In the genomic region with DNA sequence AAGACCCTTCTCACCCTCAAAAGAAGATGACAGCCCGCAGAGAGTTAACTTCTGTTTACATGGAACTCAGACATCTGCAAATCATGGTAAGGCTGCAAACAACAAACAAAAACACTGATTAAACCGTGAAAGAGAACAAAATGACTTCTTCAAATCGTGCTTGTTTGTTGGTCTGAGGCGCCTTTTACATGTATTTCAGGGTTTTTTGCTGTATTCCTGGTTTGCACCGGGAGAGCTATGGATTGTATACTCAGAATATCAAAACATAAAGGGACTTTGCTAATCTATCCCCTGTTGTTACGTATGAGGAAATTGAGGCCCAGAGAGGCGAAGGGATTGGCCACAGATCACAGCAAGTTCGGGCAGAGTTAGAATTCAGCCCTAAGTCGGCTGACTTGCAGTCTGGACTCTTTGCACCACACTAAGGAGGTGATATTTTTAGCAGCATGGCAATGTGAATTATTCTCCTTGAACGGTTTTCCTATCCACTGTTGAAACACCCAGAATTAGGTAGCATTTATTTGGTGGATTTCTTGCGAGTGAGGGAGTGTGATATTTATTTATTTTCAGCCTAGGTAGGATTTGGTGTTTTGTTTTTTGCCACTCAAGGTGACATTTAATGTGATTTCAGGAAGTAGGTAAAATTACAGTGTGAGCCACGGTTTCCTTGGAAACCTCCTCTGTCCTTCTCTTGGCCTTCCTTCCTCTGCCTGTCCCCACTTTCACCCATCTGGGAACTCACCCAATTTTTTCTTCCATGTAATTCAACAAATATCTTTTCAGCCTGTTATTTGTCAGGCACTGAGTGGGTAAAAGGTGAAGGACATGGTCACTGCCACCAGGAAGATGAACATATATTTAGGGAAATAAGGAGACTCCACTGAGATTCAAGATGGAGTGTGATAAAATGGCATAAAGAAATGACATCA, we compare ENCODE assay signal across 8 cellular contexts. TPM values are rescaled to one million over a fixed set of nuclear protein-coding genes. Genes with fewer than 3 reads are reported as not detected.
DNase-seq lines count a peak whose midpoint lies in the region; ATAC-seq, FAIRE-seq and TF ChIP-seq lines count a peak whose summit lies in the region.

No MANE protein-coding gene starts in this region.

- peaks cover 21% of the 10 kb centered on the region for H3K79me2 ChIP-seq in HepG2 (ENCODE audit: insufficient read depth, low read length)

- CTCF ChIA-PET in A673 (lab: Charles Lee) = no interaction called here
- CTCF ChIA-PET in HepG2 (lab: Yijun Ruan, JAX; ENCODE audit: low intra/inter-chr PET ratio, low total read pairs) = no interaction called here

- TSS peak; percentile 18 for BruUV-seq in A673 (replicated peaks; lab: Mats Ljungman, UMichigan)
- TSS peak; percentile 72 for BruUV-seq in HepG2 (replicated peaks; lab: Mats Ljungman, UMichigan)

- DNase-seq in A673 (ENCODE audit: low spot score) (peak; percentile 14), RKO (ENCODE audit: low spot score) (peak; percentile 66), cerebellum (ENCODE audit: low spot score) (peak; percentile 15), HepG2 (ENCODE audit: low spot score) (no peak)

- in situ Hi-C loops in HepG2 (cut with HindIII; ENCODE audit: extremely low pct_ligation_motif_present, low pct_unique_long_range_greater_than_20kb) = no loop called here

- peak overlapping the region; percentile 77 for H3K9ac ChIP-seq in HepG2 (ENCODE audit: insufficient read depth, low read depth, low read length)

- H3K4me2 ChIP-seq in HepG2 (ENCODE audit: low read depth, low read length) = peak overlapping the region; percentile 100

- H3K27ac ChIP-seq in A673 (ENCODE audit: low read depth, low read length, poor library complexity, severe bottlenecking) (peak overlapping the region; percentile 78), HepG2 (ENCODE audit: extremely low read length, insufficient read depth, low read length) (peak overlapping the region; percentile 65), temporal lobe (ENCODE audit: low read depth, low read length) (peak overlapping the region; percentile 85)

- peak; percentile 36 for FAIRE-seq in HepG2 (lab: Jason Lieb, UNC)

- H3K4me3 ChIP-seq in A673 (ENCODE audit: low read depth, low read length, poor library complexity, severe bottlenecking) (peak overlapping the region; percentile 78), GM12875 (ENCODE audit: low read depth, low read length) (peak overlapping the region; percentile 78), HepG2 (replicated peaks in 1 of 3; ENCODE audit: insufficient read depth in 1 of 3, low read depth in 2 of 3, low read length in 3 of 3) (peak overlapping the region; percentile 70 to 92 (median 88))

- WGBS in HepG2 (ENCODE audit: low lambda C conversion rate) = 3% methylated on average over 12 of the region's 12 CpGs

- 0 out of 2 replicates have a peak, but pooled peaks cover 3% of the 10 kb centered on the region for H4K20me1 ChIP-seq in HepG2 (ENCODE audit: insufficient read depth, low read length)

- H3K27me3 ChIP-seq in A673 (replicated peaks; ENCODE audit: insufficient read depth, low read depth, low read length, poor library complexity) (no peaks in the 10 kb centered on the region), HepG2 (ENCODE audit: control insufficient read depth in 1 of 2, insufficient read depth in 2 of 2, low read length in 2 of 2) (no peaks in the 10 kb centered on the region; a peak in 1 of 5 replicates)

- no peak for TF ChIP-seq EP300 in HepG2 (IDR thresholded peaks at IDR 0.05; ENCODE audit: low read depth in 2 of 2, low read length in 2 of 2)
- no peak for TF ChIP-seq EP300 in HepG2 (CRISPR knock-in tag; IDR thresholded peaks at IDR 0.05; ENCODE audit: borderline replicate concordance)

- POLR2A ChIA-PET in A673 (lab: Charles Lee; ENCODE audit: low non-redundant PET) = no interaction called here
- POLR2A ChIA-PET in HepG2 (lab: Yijun Ruan, JAX) = no interaction called here

- H3K36me3 ChIP-seq in A673 (ENCODE audit: insufficient read depth, low read length, poor library complexity, severe bottlenecking) = no peaks in the 10 kb centered on the region
- H3K36me3 ChIP-seq in HepG2 (replicated peaks in 1 of 2; ENCODE audit: control insufficient read depth in 1 of 2, insufficient read depth in 2 of 2, low read length in 2 of 2) = no peaks in the 10 kb centered on the region

- no peak for ATAC-seq in HepG2
- ATAC-seq in HG02610 (IDR thresholded peaks at IDR 0.05; ENCODE audit: unreplicated experiment) = no peak
- no peak for ATAC-seq in HG03442 (IDR thresholded peaks at IDR 0.05; ENCODE audit: unreplicated experiment)

- no peak for TF ChIP-seq RAD21 in HepG2 (CRISPR knock-in tag; IDR thresholded peaks at IDR 0.05)

- intact Hi-C loops in A673 (cut with micrococcal nuclease; ENCODE audit: unreplicated experiment) = loop anchor here (5.0 to 10.0 kb wide), 3 partner anchors 65 to 170 kb away; no protein-coding TSS in a partner anchor
- intact Hi-C loops in HepG2 (cut with micrococcal nuclease; ENCODE audit: unreplicated experiment) = loop anchor here (2.0 kb wide), 3 partner anchors 61 to 169 kb away; no protein-coding TSS in a partner anchor

- no peak; a peak in 1 of 4 replicates for TF ChIP-seq POLR2A in HepG2 (IDR thresholded peaks at IDR 0.05; ENCODE audit: insufficient read depth in 1 of 2, low read depth in 2 of 2, low read length in 2 of 2)

- H3K4me1 ChIP-seq in A673 (ENCODE audit: insufficient read depth, low read length, poor library complexity, severe bottlenecking) (peaks cover 10% of the 10 kb centered on the region), HepG2 (ENCODE audit: insufficient read depth, low read length) (peaks cover 51% of the 10 kb centered on the region)

- H3K9me3 ChIP-seq in A673 (ENCODE audit: low read depth, low read length, poor library complexity, severe bottlenecking) = no peaks in the 10 kb centered on the region
- H3K9me3 ChIP-seq in HepG2 (ENCODE audit: low read length) = no peaks in the 10 kb centered on the region

- no peak for TF ChIP-seq CTCF in A673 (conservative IDR thresholded peaks at IDR 0.05; ENCODE audit: low read depth, low read length)
- TF ChIP-seq CTCF in GM12875 (IDR thresholded peaks at IDR 0.05; ENCODE audit: borderline replicate concordance, insufficient read depth, low read depth, low read length) = no peak
- no peak for TF ChIP-seq CTCF in HepG2 (CRISPR knock-in tag; IDR thresholded peaks at IDR 0.05)

- peak overlapping the region; percentile 88 for H2AFZ ChIP-seq in HepG2 (ENCODE audit: low read length)

RNA-seq across cellular contexts. Expression of a gene that starts 1.0 kb away (rescaled TPM):
- total RNA-seq in A673 (2021) (19.7 and 27.3 TPM in 2 replicates), cerebellum (30.8 TPM), HepG2 (2016; rRNA removed; fragmentation: Illumina TruSeq; extraction: Trizol) (14.1 and 22.6 TPM in 2 replicates), temporal lobe (24.6 TPM)
- total RNA-seq in HepG2 (2016; cell fraction: cytosol; rRNA removed; fragmentation: Illumina TruSeq; extraction: Trizol; ENCODE audit: low read depth) = 10.3 and 11.8 TPM in 2 replicates
- total RNA-seq in HepG2 (2016; cell fraction: insoluble cytoplasmic fraction; rRNA removed; fragmentation: Illumina TruSeq; extraction: Trizol) = 15.5 and 20.5 TPM in 2 replicates
- total RNA-seq in HepG2 (2016; cell fraction: membrane; rRNA removed; fragmentation: Illumina TruSeq; extraction: Trizol) = 15.5 and 19.5 TPM in 2 replicates
- total RNA-seq in HepG2 (2016; cell fraction: nucleus; rRNA removed; fragmentation: Illumina TruSeq; extraction: Trizol) = 9.9 and 10.3 TPM in 2 replicates
- 20.5 and 23.2 TPM in 2 replicates for polyA plus RNA-seq in HepG2 (2011; rRNA removed)
- polyA plus RNA-seq in HepG2 (2011; cell fraction: cytosol; rRNA removed) = 18.3 and 22.7 TPM in 2 replicates
- 5.1 and 6.7 TPM in 2 replicates for polyA plus RNA-seq in HepG2 (2011; cell fraction: nucleus; rRNA removed)
- 8.4 and 12.4 TPM in 2 replicates for polyA plus RNA-seq in HepG2 (2012)
- polyA plus RNA-seq in HepG2 (2016; cell fraction: cytosol; fragmentation: Illumina TruSeq; extraction: Trizol; ENCODE audit: low read depth) = 15.0 and 20.7 TPM in 2 replicates
- 30.1 TPM in 2 replicates for polyA plus RNA-seq in HepG2 (2016; cell fraction: insoluble cytoplasmic fraction; fragmentation: Illumina TruSeq; extraction: Trizol; ENCODE audit: low read depth)
- 19.2 and 24.9 TPM in 2 replicates for polyA plus RNA-seq in HepG2 (2016; cell fraction: membrane; fragmentation: Illumina TruSeq; extraction: Trizol; ENCODE audit: low read depth)
- polyA plus RNA-seq in HepG2 (2016; cell fraction: nucleus; fragmentation: Illumina TruSeq; extraction: Trizol; ENCODE audit: insufficient read depth, low read depth) = 12.1 and 13.8 TPM in 2 replicates
- 9.3 and 18.2 TPM in 2 replicates for polyA minus RNA-seq in HepG2 (2011; rRNA and poly(A)+ RNA removed; ENCODE audit: low replicate concordance)
- polyA minus RNA-seq in HepG2 (2011; cell fraction: cytosol; rRNA and poly(A)+ RNA removed) = 4.9 and 6.9 TPM in 2 replicates
- 7.1 and 8.6 TPM in 2 replicates for polyA minus RNA-seq in HepG2 (2011; cell fraction: nucleus; rRNA and poly(A)+ RNA removed)

RNA-seq across cellular contexts. Expression of a gene that starts 4.2 kb away (rescaled TPM):
- total RNA-seq in A673 (2021) (64.1 and 66.5 TPM in 2 replicates), cerebellum (25.0 TPM), HepG2 (2016; rRNA removed; fragmentation: Illumina TruSeq; extraction: Trizol) (29.6 and 30.6 TPM in 2 replicates), temporal lobe (19.7 TPM)
- 8.2 and 10.8 TPM in 2 replicates for total RNA-seq in HepG2 (2016; cell fraction: cytosol; rRNA removed; fragmentation: Illumina TruSeq; extraction: Trizol; ENCODE audit: low read depth)
- total RNA-seq in HepG2 (2016; cell fraction: insoluble cytoplasmic fraction; rRNA removed; fragmentation: Illumina TruSeq; extraction: Trizol) = 25.8 and 30.4 TPM in 2 replicates
- 26.0 and 26.7 TPM in 2 replicates for total RNA-seq in HepG2 (2016; cell fraction: membrane; rRNA removed; fragmentation: Illumina TruSeq; extraction: Trizol)
- total RNA-seq in HepG2 (2016; cell fraction: nucleus; rRNA removed; fragmentation: Illumina TruSeq; extraction: Trizol) = 26.3 and 29.8 TPM in 2 replicates
- polyA plus RNA-seq in HepG2 (2011; rRNA removed) = 62.0 and 62.7 TPM in 2 replicates
- polyA plus RNA-seq in HepG2 (2011; cell fraction: cytosol; rRNA removed) = 37.7 and 44.7 TPM in 2 replicates
- polyA plus RNA-seq in HepG2 (2011; cell fraction: nucleus; rRNA removed) = 112 and 113 TPM in 2 replicates
- 38.0 and 40.1 TPM in 2 replicates for polyA plus RNA-seq in HepG2 (2012)
- 16.6 and 22.8 TPM in 2 replicates for polyA plus RNA-seq in HepG2 (2016; cell fraction: cytosol; fragmentation: Illumina TruSeq; extraction: Trizol; ENCODE audit: low read depth)
- polyA plus RNA-seq in HepG2 (2016; cell fraction: insoluble cytoplasmic fraction; fragmentation: Illumina TruSeq; extraction: Trizol; ENCODE audit: low read depth) = 54.5 and 68.8 TPM in 2 replicates
- 39.5 TPM in 2 replicates for polyA plus RNA-seq in HepG2 (2016; cell fraction: membrane; fragmentation: Illumina TruSeq; extraction: Trizol; ENCODE audit: low read depth)
- polyA plus RNA-seq in HepG2 (2016; cell fraction: nucleus; fragmentation: Illumina TruSeq; extraction: Trizol; ENCODE audit: insufficient read depth, low read depth) = 78.7 and 82.0 TPM in 2 replicates
- 28.5 and 45.4 TPM in 2 replicates for polyA minus RNA-seq in HepG2 (2011; rRNA and poly(A)+ RNA removed; ENCODE audit: low replicate concordance)
- 16.2 and 17.6 TPM in 2 replicates for polyA minus RNA-seq in HepG2 (2011; cell fraction: cytosol; rRNA and poly(A)+ RNA removed)
- polyA minus RNA-seq in HepG2 (2011; cell fraction: nucleus; rRNA and poly(A)+ RNA removed) = 49.6 and 57.6 TPM in 2 replicates
